1 cellular context compared by ENCODE assay signal in the genomic region with DNA sequence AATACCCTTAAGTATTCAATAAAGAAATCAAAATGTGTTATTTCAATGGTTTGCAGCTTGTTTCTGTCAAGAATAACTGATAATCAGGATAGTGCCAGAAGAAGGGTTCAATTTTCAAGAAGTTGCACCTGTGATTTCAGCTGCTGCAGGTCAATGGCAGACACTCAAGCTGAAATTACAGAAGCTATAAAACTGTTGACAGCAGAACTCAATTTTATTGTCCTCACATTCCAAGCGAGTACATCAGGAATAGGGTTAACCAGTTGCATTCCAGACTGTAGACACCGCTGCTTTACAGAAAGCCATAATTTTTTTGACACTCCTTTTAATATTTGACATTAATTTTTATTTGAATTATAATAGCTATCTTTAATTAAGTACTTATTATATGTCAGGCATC.
TF ChIP-seq lines count a peak whose summit lies in the region.

No MANE protein-coding gene starts in this region.

TF ChIP-seq in WTC11, 78 proteins besides CTCF, POLR2A, EP300 and RAD21 (continued from another document):
- TF ChIP-seq CBFB (CRISPR knock-in tag; IDR thresholded peaks at IDR 0.05; ENCODE audit: low read depth) (no peak), IRF1 (CRISPR knock-in tag; IDR thresholded peaks at IDR 0.05) (no peak)
- TF ChIP-seq, protein P1, sequence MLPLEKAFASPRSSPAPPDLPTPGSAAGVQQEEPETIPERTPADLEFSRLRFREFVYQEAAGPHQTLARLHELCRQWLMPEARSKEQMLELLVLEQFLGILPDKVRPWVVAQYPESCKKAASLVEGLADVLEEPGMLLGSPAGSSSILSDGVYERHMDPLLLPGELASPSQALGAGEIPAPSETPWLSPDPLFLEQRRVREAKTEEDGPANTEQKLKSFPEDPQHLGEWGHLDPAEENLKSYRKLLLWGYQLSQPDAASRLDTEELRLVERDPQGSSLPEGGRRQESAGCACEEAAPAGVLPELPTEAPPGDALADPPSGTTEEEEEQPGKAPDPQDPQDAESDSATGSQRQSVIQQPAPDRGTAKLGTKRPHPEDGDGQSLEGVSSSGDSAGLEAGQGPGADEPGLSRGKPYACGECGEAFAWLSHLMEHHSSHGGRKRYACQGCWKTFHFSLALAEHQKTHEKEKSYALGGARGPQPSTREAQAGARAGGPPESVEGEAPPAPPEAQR (CRISPR knock-in tag; IDR thresholded peaks at IDR 0.05): no peak
- TF ChIP-seq, protein P2, sequence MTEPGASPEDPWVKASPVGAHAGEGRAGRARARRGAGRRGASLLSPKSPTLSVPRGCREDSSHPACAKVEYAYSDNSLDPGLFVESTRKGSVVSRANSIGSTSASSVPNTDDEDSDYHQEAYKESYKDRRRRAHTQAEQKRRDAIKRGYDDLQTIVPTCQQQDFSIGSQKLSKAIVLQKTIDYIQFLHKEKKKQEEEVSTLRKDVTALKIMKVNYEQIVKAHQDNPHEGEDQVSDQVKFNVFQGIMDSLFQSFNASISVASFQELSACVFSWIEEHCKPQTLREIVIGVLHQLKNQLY (CRISPR knock-in tag; IDR thresholded peaks at IDR 0.05): no peak
- TF ChIP-seq, protein P3, sequence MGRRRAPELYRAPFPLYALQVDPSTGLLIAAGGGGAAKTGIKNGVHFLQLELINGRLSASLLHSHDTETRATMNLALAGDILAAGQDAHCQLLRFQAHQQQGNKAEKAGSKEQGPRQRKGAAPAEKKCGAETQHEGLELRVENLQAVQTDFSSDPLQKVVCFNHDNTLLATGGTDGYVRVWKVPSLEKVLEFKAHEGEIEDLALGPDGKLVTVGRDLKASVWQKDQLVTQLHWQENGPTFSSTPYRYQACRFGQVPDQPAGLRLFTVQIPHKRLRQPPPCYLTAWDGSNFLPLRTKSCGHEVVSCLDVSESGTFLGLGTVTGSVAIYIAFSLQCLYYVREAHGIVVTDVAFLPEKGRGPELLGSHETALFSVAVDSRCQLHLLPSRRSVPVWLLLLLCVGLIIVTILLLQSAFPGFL (CRISPR knock-in tag; IDR thresholded peaks at IDR 0.05; ENCODE audit: borderline replicate concordance): no peak
TF ChIP-seq in WTC11: peak in this region for 0.
